In the genomic region with DNA sequence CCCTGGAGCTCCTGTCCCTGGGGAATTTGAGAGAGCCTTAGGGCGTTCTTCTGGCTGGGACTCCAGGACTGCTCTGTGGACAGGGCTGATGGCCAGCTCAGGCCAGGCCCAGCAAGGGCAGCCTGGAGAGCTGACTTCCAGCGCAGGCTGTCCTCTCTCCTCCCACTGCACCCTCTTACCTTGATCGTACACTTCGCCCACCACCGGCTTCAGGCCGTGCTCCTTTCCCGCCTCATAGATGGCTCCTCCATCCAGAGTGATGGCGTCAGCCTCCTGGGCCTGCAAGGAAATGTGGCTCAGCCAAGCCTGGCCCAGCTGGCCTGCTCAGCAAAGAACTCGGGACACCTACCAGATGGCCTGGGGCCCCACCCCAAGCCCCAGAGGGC, we compare ENCODE assay signal across 28 cellular contexts. TPM values are rescaled to one million over a fixed set of nuclear protein-coding genes. Genes with fewer than 3 reads are reported as not detected.
A peak's percentile ranks its signal among the peaks of the same experiment; 100 is the strongest.
DNase-seq lines count a peak whose midpoint lies in the region; ATAC-seq and TF ChIP-seq lines count a peak whose summit lies in the region.
"Had no signal": no experiment of that assay in that cellular context is flagged by ENCODE, and none has a peak within 500 bp of the region (broad histone marks: within the 10 kb centered on the region; RNA-seq: fewer than 3 reads in every experiment).

No MANE protein-coding gene starts in this region.

- WGBS in right cardiac atrium = 83% methylated on average over 9 of the region's 9 CpGs

- H3K9me3 ChIP-seq in right cardiac atrium (ENCODE audit: control insufficient read depth, low read length) (no peaks in the 10 kb centered on the region), gastrocnemius medialis (no peaks in the 10 kb centered on the region)
- H3K9me3 ChIP-seq: pancreas, sigmoid colon, upper lobe of left lung had no signal

- H3K27ac ChIP-seq in right cardiac atrium (ENCODE audit: low read length) = no peak overlapping the region
- H3K27ac ChIP-seq in gastrocnemius medialis = no peak overlapping the region
- H3K27ac ChIP-seq: pancreas, sigmoid colon, upper lobe of left lung had no signal

- H3K4me1 ChIP-seq in right cardiac atrium (ENCODE audit: control insufficient read depth, insufficient read depth, low read length) (no peaks in the 10 kb centered on the region), gastrocnemius medialis (peaks cover under 1 to 8% of the 10 kb centered on the region in 2 donors)

- H3K27ac Mint-ChIP-seq in IgD-negative memory B cell = peak overlapping the region in 2 of 3 donors; percentile 19 to 92
- peak overlapping the region; percentile 82 for H3K27ac Mint-ChIP-seq in glutamatergic neuron (ENCODE audit: unreplicated experiment)
- H3K27ac Mint-ChIP-seq: activated CD8-positive, alpha-beta T cell treated with anti-CD3 and anti-CD28 coated beads for 36 hours; activated naive CD4-positive, alpha-beta T cell treated with anti-CD3 and anti-CD28 coated beads for 36 hours; CD4-positive, CD25-positive, alpha-beta regulatory T cell; mesothelial cell of epicardium; naive thymus-derived CD8-positive, alpha-beta T cell had no signal

- H3K4me1 Mint-ChIP-seq in IgD-negative memory B cell = peaks cover 6 to 17% (median 15%) of the 10 kb centered on the region in 3 donors
- H3K4me1 Mint-ChIP-seq in glutamatergic neuron (ENCODE audit: low read depth, unreplicated experiment) = peaks cover 40% of the 10 kb centered on the region

- H3K36me3 ChIP-seq in gastrocnemius medialis = no peaks in the 10 kb centered on the region
- H3K36me3 ChIP-seq: pancreas, sigmoid colon, upper lobe of left lung had no signal

- in situ Hi-C loops in gastrocnemius medialis (cut with MboI; ENCODE audit: low sequenced_read_pairs in 4 of 4) = no loop called here

- H3K4me3 Mint-ChIP-seq in IgD-negative memory B cell = no peak overlapping the region
- H3K4me3 Mint-ChIP-seq in glutamatergic neuron (ENCODE audit: unreplicated experiment) = peak overlapping the region; percentile 63
- H3K4me3 Mint-ChIP-seq: activated CD8-positive, alpha-beta T cell treated with anti-CD3 and anti-CD28 coated beads for 36 hours; activated naive CD4-positive, alpha-beta T cell treated with anti-CD3 and anti-CD28 coated beads for 36 hours; mesothelial cell of epicardium had no signal

- POLR2A ChIA-PET in HEK293T (lab: Yijun Ruan, JAX) = no interaction called here

- intact Hi-C loops in right cardiac atrium (cut with DNase I) = no loop called here
- intact Hi-C loops in left cardiac atrium (cut with DNase I) = no loop called here
- intact Hi-C loops in gastrocnemius medialis (cut with DNase I; ENCODE audit: low total_unique reads) = no loop called here

- no peak for ATAC-seq in right cardiac atrium
- ATAC-seq in left cardiac atrium = no peak
- no peak for ATAC-seq in gastrocnemius medialis
- ATAC-seq in GM18873 (IDR thresholded peaks at IDR 0.05; ENCODE audit: low FRiP score, unreplicated experiment) = no peak
- ATAC-seq in GM21360 (IDR thresholded peaks at IDR 0.05; ENCODE audit: unreplicated experiment) = no peak
- ATAC-seq: activated CD8-positive, alpha-beta T cell treated with anti-CD3 and anti-CD28 coated beads for 36 hours; naive thymus-derived CD8-positive, alpha-beta T cell; pancreas had no signal

- H3K36me3 Mint-ChIP-seq in IgD-negative memory B cell = no peaks in the 10 kb centered on the region
- no peaks in the 10 kb centered on the region for H3K36me3 Mint-ChIP-seq in glutamatergic neuron (ENCODE audit: unreplicated experiment)
- H3K36me3 Mint-ChIP-seq: CD4-positive, CD25-positive, alpha-beta regulatory T cell; mesothelial cell of epicardium had no signal

- H3K27me3 Mint-ChIP-seq in IgD-negative memory B cell (peaks cover 15% of the 10 kb centered on the region), glutamatergic neuron (ENCODE audit: unreplicated experiment) (peaks cover 26% of the 10 kb centered on the region)

- H3K4me3 ChIP-seq in right cardiac atrium (ENCODE audit: low read length) (no peak overlapping the region), gastrocnemius medialis (no peak overlapping the region)
- H3K4me3 ChIP-seq: pancreas, sigmoid colon, upper lobe of left lung had no signal

- TF ChIP-seq POLR2A in gastrocnemius medialis (IDR thresholded peaks at IDR 0.05) = no peak

- TF ChIP-seq CTCF in glutamatergic neuron (IDR thresholded peaks at IDR 0.05; ENCODE audit: partially characterized antibody, unreplicated experiment) (no peak), gastrocnemius medialis (IDR thresholded peaks at IDR 0.05 in 4 of 5, conservative IDR thresholded peaks at IDR 0.05 in 1 of 5) (no peak)

- CTCF ChIA-PET in HEK293T (lab: Yijun Ruan, JAX) = no interaction called here

- no peaks in the 10 kb centered on the region for H3K27me3 ChIP-seq in right cardiac atrium (ENCODE audit: control insufficient read depth, insufficient read depth)
- H3K27me3 ChIP-seq in gastrocnemius medialis = peaks cover 17 to 25% (median 23%) of the 10 kb centered on the region in 3 donors
- H3K27me3 ChIP-seq: pancreas had no signal

- H3K9me3 Mint-ChIP-seq in IgD-negative memory B cell (no peaks in the 10 kb centered on the region), glutamatergic neuron (ENCODE audit: unreplicated experiment) (peaks cover 16% of the 10 kb centered on the region)
- H3K9me3 Mint-ChIP-seq: activated CD8-positive, alpha-beta T cell treated with anti-CD3 and anti-CD28 coated beads for 36 hours; activated naive CD4-positive, alpha-beta T cell treated with anti-CD3 and anti-CD28 coated beads for 36 hours; CD4-positive, CD25-positive, alpha-beta regulatory T cell; mesothelial cell of epicardium; naive thymus-derived CD8-positive, alpha-beta T cell had no signal

- DNase-seq in right cardiac atrium (peak in 2 of 3 donors; percentile 34 to 44), left cardiac atrium (no peak), glutamatergic neuron (peak; percentile 58), gastrocnemius medialis (no peak), HEK293T (ENCODE audit: extremely low spot score) (no peak)
- DNase-seq: ACHN; activated CD8-positive, alpha-beta T cell treated with anti-CD3 and anti-CD28 coated beads for 36 hours; activated naive CD4-positive, alpha-beta T cell treated with anti-CD3 and anti-CD28 coated beads for 36 hours; activated T-cell treated with anti-CD3 and anti-CD28 coated beads, Interleukin-2, amount 50 U/mL, for 1 hour; amniotic stem cell; CD4-positive, CD25-positive, alpha-beta regulatory T cell; cortex of kidney; GF-D8; KBM-7; MM.1S; NCI-H1436; NCI-H748 treated with DMSO at 0.1 percent for 48 hours; pancreas; SHP77; sigmoid colon; stimulated activated CD4-positive, alpha-beta T cell treated with anti-CD3 and anti-CD28 coated beads, Interleukin-15, amount 100 ng/mL, for 24 hours; SW 1271 had no signal

TF ChIP-seq in HEK293T, 16 proteins besides CTCF, POLR2A, EP300 and RAD21:
- TF ChIP-seq, protein P1, sequence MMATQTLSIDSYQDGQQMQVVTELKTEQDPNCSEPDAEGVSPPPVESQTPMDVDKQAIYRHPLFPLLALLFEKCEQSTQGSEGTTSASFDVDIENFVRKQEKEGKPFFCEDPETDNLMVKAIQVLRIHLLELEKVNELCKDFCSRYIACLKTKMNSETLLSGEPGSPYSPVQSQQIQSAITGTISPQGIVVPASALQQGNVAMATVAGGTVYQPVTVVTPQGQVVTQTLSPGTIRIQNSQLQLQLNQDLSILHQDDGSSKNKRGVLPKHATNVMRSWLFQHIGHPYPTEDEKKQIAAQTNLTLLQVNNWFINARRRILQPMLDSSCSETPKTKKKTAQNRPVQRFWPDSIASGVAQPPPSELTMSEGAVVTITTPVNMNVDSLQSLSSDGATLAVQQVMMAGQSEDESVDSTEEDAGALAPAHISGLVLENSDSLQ (IDR thresholded peaks at IDR 0.05) = no peak
- TF ChIP-seq SUZ12 (IDR thresholded peaks at IDR 0.05) (no peak), HDGF (IDR thresholded peaks at IDR 0.05; ENCODE audit: borderline replicate concordance) (no peak), ARNT (IDR thresholded peaks at IDR 0.05) (no peak)

RNA-seq across cellular contexts. Expression of a gene that starts 3.1 kb away (rescaled TPM):
- 1 to 10 TPM; 1.2 to 6.5 (median 2.9) TPM for total RNA-seq in right cardiac atrium
- 2.4 TPM for polyA plus RNA-seq in right cardiac atrium
- total RNA-seq in left cardiac atrium = 10 to 100 TPM in 1 of 2 donors, 1 to 10 TPM in 1; 7.7 to 10.1 TPM
- not detected for polyA plus RNA-seq in IgD-negative memory B cell
- total RNA-seq in glutamatergic neuron (ENCODE audit: unreplicated experiment) = 31.8 TPM
- total RNA-seq in gastrocnemius medialis = under 1 TPM in 3 of 4 donors, not detected in 1; 0.36 to 0.64 (median 0.42) TPM

RNA-seq across cellular contexts. Expression of a gene that starts 57.8 kb away (rescaled TPM):
- total RNA-seq in right cardiac atrium (1 to 10 TPM; 3.4 to 5.2 (median 4.3) TPM), left cardiac atrium (1 to 10 TPM; 4.5 to 4.7 TPM), glutamatergic neuron (ENCODE audit: unreplicated experiment) (4.7 TPM), gastrocnemius medialis (1 to 10 TPM; 2.3 to 7.5 (median 5.1) TPM)
- polyA plus RNA-seq in right cardiac atrium (3.6 TPM), IgD-negative memory B cell (2.1 TPM)

Comparison
In these comparisons a context has a peak if more than half of its experiments do, and no peak if none do; other contexts are left out.
1. DNase-seq: peak in right cardiac atrium (2 of 3) and glutamatergic neuron (single experiment); none in left cardiac atrium (single experiment), gastrocnemius medialis (0 of 2) and HEK293T (single experiment).